Comparison of ENCODE assay signal across 2 cellular contexts in the genomic region with DNA sequence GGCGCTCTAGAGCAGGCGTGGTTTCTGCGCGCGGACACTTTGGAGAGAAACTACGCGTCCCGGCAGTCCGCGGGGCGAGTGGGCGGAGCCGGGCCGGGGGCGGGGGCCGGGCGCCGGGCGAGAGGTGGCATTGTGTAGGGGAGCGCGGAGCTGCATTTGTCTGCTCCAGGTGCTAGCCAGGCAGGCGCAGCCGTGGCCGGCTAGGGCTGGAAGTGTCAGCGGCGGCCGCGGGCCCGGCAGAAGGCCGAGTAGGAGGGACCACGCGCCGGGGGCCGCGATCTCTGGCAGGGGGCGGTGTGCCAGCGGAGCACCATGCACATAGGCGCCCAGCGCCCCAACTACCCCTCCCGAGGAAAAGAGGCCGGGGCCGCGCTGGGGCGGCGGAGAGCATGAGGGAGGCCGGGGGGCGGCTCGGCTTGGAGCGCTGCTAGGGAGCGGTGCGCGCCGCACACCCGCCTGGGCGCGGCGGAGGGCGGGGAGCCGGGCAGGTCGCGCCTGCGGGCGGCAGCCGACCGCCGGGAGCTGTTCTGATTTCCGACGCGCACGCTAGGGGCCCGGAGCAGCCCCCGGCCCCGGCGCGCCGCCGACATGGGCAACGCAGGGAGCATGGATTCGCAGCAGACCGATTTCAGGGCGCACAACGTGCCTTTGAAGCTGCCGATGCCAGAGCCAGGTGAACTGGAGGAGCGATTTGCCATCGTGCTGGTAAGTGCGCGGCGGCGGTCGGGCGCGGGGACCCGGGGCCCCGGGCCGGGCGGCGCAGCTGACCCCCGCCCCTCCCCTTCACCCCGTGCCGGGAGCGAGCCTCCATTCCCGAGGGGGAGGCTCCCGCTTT.
TF ChIP-seq lines count a peak whose summit lies in the region.

A gene (plus strand): TSS at position 159 of the 835 bp plus-strand sequence.

TF ChIP-seq in WTC11, 78 proteins besides CTCF, POLR2A, EP300 and RAD21 (continued from another document and continues in another):
- TF ChIP-seq, protein P1, sequence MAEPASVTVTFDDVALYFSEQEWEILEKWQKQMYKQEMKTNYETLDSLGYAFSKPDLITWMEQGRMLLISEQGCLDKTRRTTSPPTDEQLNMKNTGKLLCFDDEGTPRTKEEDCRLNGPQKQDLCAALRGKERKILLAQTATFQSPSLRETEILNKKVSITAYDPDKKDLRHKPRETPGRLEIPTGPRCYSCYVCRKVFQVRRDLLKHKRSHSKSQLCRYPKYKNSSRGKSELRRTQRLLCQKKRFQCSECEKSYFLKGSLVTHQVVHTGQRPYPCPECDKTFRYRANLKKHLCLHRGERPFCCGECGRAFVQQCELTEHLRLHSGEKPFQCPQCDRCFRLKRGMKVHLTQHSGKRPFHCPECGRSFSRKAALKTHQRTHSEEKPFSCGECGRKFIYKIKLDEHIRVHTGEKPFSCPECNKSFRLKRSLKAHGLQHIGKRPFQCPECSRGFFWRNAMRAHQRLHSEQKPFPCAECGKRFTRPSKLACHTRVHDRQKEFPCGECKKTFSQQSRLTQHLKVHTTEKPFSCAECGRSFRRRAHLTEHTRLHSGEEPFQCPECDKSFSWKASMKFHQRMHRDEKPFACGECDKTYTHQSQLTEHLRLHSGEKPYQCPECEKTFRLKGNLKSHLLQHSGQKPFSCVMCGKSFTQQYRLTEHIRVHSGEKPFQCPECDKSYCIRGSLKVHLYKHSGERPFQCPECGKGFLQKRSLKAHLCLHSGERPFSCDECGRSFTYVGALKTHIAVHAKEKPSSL (CRISPR knock-in tag; conservative IDR thresholded peaks at IDR 0.05): no peak
- peak; percentile 63; the same call in 1 of the 2 replicates for TF ChIP-seq ETV6 (CRISPR knock-in tag; IDR thresholded peaks at IDR 0.05)
- peak; percentile 68 for TF ChIP-seq GABPB1 (CRISPR knock-in tag; IDR thresholded peaks at IDR 0.05)
- no peak for TF ChIP-seq NFATC4 (CRISPR knock-in tag; IDR thresholded peaks at IDR 0.05)
- TF ChIP-seq ZNF219 (CRISPR knock-in tag; IDR thresholded peaks at IDR 0.05; ENCODE audit: borderline replicate concordance): no peak
- no peak for TF ChIP-seq ZBTB21 (CRISPR knock-in tag; IDR thresholded peaks at IDR 0.05; ENCODE audit: borderline replicate concordance)
- peak; percentile 48; the same call in 1 of the 2 replicates for TF ChIP-seq ESRRA (CRISPR knock-in tag; IDR thresholded peaks at IDR 0.05; ENCODE audit: borderline replicate concordance)
- TF ChIP-seq, protein P2, sequence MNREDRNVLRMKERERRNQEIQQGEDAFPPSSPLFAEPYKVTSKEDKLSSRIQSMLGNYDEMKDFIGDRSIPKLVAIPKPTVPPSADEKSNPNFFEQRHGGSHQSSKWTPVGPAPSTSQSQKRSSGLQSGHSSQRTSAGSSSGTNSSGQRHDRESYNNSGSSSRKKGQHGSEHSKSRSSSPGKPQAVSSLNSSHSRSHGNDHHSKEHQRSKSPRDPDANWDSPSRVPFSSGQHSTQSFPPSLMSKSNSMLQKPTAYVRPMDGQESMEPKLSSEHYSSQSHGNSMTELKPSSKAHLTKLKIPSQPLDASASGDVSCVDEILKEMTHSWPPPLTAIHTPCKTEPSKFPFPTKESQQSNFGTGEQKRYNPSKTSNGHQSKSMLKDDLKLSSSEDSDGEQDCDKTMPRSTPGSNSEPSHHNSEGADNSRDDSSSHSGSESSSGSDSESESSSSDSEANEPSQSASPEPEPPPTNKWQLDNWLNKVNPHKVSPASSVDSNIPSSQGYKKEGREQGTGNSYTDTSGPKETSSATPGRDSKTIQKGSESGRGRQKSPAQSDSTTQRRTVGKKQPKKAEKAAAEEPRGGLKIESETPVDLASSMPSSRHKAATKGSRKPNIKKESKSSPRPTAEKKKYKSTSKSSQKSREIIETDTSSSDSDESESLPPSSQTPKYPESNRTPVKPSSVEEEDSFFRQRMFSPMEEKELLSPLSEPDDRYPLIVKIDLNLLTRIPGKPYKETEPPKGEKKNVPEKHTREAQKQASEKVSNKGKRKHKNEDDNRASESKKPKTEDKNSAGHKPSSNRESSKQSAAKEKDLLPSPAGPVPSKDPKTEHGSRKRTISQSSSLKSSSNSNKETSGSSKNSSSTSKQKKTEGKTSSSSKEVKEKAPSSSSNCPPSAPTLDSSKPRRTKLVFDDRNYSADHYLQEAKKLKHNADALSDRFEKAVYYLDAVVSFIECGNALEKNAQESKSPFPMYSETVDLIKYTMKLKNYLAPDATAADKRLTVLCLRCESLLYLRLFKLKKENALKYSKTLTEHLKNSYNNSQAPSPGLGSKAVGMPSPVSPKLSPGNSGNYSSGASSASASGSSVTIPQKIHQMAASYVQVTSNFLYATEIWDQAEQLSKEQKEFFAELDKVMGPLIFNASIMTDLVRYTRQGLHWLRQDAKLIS (CRISPR knock-in tag; IDR thresholded peaks at IDR 0.05; ENCODE audit: borderline replicate concordance): peak; percentile 89; the same call in 1 of the 2 replicates
- TF ChIP-seq, protein P3, sequence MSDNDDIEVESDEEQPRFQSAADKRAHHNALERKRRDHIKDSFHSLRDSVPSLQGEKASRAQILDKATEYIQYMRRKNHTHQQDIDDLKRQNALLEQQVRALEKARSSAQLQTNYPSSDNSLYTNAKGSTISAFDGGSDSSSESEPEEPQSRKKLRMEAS (CRISPR knock-in tag; IDR thresholded peaks at IDR 0.05): peak; percentile 61; the same call in 1 of the 2 replicates
- TF ChIP-seq, protein P4, sequence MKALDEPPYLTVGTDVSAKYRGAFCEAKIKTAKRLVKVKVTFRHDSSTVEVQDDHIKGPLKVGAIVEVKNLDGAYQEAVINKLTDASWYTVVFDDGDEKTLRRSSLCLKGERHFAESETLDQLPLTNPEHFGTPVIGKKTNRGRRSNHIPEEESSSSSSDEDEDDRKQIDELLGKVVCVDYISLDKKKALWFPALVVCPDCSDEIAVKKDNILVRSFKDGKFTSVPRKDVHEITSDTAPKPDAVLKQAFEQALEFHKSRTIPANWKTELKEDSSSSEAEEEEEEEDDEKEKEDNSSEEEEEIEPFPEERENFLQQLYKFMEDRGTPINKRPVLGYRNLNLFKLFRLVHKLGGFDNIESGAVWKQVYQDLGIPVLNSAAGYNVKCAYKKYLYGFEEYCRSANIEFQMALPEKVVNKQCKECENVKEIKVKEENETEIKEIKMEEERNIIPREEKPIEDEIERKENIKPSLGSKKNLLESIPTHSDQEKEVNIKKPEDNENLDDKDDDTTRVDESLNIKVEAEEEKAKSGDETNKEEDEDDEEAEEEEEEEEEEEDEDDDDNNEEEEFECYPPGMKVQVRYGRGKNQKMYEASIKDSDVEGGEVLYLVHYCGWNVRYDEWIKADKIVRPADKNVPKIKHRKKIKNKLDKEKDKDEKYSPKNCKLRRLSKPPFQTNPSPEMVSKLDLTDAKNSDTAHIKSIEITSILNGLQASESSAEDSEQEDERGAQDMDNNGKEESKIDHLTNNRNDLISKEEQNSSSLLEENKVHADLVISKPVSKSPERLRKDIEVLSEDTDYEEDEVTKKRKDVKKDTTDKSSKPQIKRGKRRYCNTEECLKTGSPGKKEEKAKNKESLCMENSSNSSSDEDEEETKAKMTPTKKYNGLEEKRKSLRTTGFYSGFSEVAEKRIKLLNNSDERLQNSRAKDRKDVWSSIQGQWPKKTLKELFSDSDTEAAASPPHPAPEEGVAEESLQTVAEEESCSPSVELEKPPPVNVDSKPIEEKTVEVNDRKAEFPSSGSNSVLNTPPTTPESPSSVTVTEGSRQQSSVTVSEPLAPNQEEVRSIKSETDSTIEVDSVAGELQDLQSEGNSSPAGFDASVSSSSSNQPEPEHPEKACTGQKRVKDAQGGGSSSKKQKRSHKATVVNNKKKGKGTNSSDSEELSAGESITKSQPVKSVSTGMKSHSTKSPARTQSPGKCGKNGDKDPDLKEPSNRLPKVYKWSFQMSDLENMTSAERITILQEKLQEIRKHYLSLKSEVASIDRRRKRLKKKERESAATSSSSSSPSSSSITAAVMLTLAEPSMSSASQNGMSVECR (CRISPR knock-in tag; IDR thresholded peaks at IDR 0.05; ENCODE audit: borderline replicate concordance): peak; percentile 68; the same call in 1 of the 2 replicates

TF ChIP-seq in liver, 16 proteins besides CTCF, POLR2A, EP300 and RAD21 (continued from another document):
- TF ChIP-seq YY1 (IDR thresholded peaks at IDR 0.05): peak; percentile 54
- no peak for TF ChIP-seq RXRA (IDR thresholded peaks at IDR 0.05)
- no peak for TF ChIP-seq HNF4A (conservative IDR thresholded peaks at IDR 0.05)
- TF ChIP-seq SP1 (IDR thresholded peaks at IDR 0.05): no peak
- TF ChIP-seq EGR1 (IDR thresholded peaks at IDR 0.05; ENCODE audit: low read depth in 2 of 2): peak in 1 of 2 donors; percentile 25
- TF ChIP-seq GABPA (IDR thresholded peaks at IDR 0.05 in 1 of 2, conservative IDR thresholded peaks at IDR 0.05 in 1 of 2): peak in 1 of 2 donors; percentile 15
- no peak for TF ChIP-seq FOXA1 (IDR thresholded peaks at IDR 0.05)
- TF ChIP-seq FOXA2 (IDR thresholded peaks at IDR 0.05): no peak
